Comparison of ENCODE assay signal across 1 cellular context in the genomic region with DNA sequence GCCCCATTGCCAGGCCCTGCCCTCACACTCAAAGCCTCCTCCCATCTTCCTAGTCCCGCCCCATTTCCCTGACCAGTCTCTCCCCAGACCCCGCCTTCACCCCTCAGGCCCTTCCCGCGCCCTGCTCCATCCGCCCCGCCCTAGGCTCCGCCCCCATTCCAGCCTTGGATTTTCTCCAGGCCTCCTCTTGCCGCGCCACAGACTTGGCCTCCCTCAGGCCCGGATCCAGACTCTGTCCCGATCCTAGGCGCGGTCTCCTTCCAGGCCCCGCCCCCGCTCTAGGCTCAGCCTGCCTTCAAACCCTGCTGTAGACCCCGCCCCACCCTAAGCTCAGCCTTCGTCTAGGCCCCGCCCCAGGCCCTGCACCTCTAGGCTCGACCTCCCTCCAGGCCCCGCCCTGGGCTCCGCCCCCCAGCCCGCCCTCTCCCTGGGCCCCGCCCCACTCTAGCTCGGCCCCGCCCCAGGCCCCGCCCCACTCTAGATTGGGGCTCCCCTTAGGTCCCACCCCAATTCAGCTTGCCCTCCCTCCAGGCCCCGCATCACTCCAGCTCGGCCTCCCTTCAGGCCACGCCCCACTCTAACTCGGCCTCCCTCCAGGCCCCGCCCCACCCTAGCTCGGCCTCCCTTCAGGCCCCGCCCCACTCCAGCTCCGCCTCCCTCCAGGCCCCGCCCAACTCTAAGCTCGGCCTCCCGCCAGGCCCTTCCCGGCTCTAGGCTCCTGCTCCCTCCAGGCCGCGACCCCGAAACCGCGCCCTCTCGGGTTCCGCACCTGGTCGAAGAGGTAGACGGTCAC.
A peak's percentile ranks its signal among the peaks of the same experiment; 100 is the strongest.
TF ChIP-seq lines count a peak whose summit lies in the region.

No MANE protein-coding gene starts in this region.

TF ChIP-seq in K562, 482 proteins besides CTCF, POLR2A, EP300 and RAD21 (continued from another document and continues in another):
- TF ChIP-seq ZBTB7A (IDR thresholded peaks at IDR 0.05; ENCODE audit: borderline replicate concordance, control insufficient read depth, low read depth, low read length) (peak; percentile 17; the same call in 1 of the 2 replicates), RNF2 (IDR thresholded peaks at IDR 0.05) (no peak), PHB (CRISPR knock-in tag; IDR thresholded peaks at IDR 0.05) (no peak), CBX1 (IDR thresholded peaks at IDR 0.05; ENCODE audit: low read depth) (0 out of 2 replicates have a peak, but pooled peaks have one; percentile 2), CBFB (CRISPR knock-in tag; IDR thresholded peaks at IDR 0.05) (no peak), BRF1 (IDR thresholded peaks at IDR 0.05; ENCODE audit: borderline replicate concordance, extremely low read depth, insufficient read length) (no peak), PHF21A (IDR thresholded peaks at IDR 0.05; ENCODE audit: borderline replicate concordance, low read depth) (no peak), ZNF780A (CRISPR knock-in tag; IDR thresholded peaks at IDR 0.05) (no peak), TBP (optimal IDR thresholded peaks at IDR 0.05; ENCODE audit: low read depth, low read length) (peak; percentile 52), SNIP1 (IDR thresholded peaks at IDR 0.05; ENCODE audit: low read depth) (no peak), ZC3H11A (IDR thresholded peaks at IDR 0.05; ENCODE audit: low read depth, low read length) (no peak), TOE1 (IDR thresholded peaks at IDR 0.05; ENCODE audit: borderline replicate concordance) (0 out of 2 replicates have a peak, but pooled peaks have one; percentile 10), TOE1 (CRISPR knock-in tag; IDR thresholded peaks at IDR 0.05; ENCODE audit: borderline replicate concordance, low read depth) (no peak), ZNF561 (CRISPR knock-in tag; conservative IDR thresholded peaks at IDR 0.05) (no peak), SMAD4 (CRISPR knock-in tag; conservative IDR thresholded peaks at IDR 0.05) (peak; percentile 20; the same call in 1 of the 2 replicates), CXXC5 (CRISPR knock-in tag; IDR thresholded peaks at IDR 0.05) (peak; percentile 27; the same call in 1 of the 2 replicates), ZNF324 (CRISPR knock-in tag; IDR thresholded peaks at IDR 0.05) (no peak), TCF3 (CRISPR knock-in tag; IDR thresholded peaks at IDR 0.05) (no peak), FOXA3 (CRISPR knock-in tag; conservative IDR thresholded peaks at IDR 0.05 in 1 of 2, IDR thresholded peaks at IDR 0.05 in 1 of 2) (no peak), HOXB6 (CRISPR knock-in tag; IDR thresholded peaks at IDR 0.05; ENCODE audit: borderline replicate concordance) (no peak), ZNF696 (CRISPR knock-in tag; conservative IDR thresholded peaks at IDR 0.05) (no peak), NFRKB (IDR thresholded peaks at IDR 0.05; ENCODE audit: low read depth) (no peak), HDAC2 (IDR thresholded peaks at IDR 0.05) (no peak), EGR1 (conservative IDR thresholded peaks at IDR 0.05) (peak; percentile 52; the same call in 1 of the 2 replicates), POLR2AphosphoS5 (IDR thresholded peaks at IDR 0.05; ENCODE audit: control insufficient read depth, insufficient read depth, low read depth, low read length) (peak; percentile 75), SRSF9 (IDR thresholded peaks at IDR 0.05; ENCODE audit: borderline replicate concordance, low read depth, low read length) (no peak), CHD1 (IDR thresholded peaks at IDR 0.05; ENCODE audit: low read length) (no peak), KLF6 (CRISPR knock-in tag; IDR thresholded peaks at IDR 0.05; ENCODE audit: borderline replicate concordance) (no peak), HNRNPH1 (optimal IDR thresholded peaks at IDR 0.05; ENCODE audit: low read depth, low read length) (no peak), ELF4 (CRISPR knock-in tag; IDR thresholded peaks at IDR 0.05) (peak; percentile 52; the same call in 1 of the 2 replicates), ZNF551 (CRISPR knock-in tag; IDR thresholded peaks at IDR 0.05) (no peak)
- TF ChIP-seq, protein P1, sequence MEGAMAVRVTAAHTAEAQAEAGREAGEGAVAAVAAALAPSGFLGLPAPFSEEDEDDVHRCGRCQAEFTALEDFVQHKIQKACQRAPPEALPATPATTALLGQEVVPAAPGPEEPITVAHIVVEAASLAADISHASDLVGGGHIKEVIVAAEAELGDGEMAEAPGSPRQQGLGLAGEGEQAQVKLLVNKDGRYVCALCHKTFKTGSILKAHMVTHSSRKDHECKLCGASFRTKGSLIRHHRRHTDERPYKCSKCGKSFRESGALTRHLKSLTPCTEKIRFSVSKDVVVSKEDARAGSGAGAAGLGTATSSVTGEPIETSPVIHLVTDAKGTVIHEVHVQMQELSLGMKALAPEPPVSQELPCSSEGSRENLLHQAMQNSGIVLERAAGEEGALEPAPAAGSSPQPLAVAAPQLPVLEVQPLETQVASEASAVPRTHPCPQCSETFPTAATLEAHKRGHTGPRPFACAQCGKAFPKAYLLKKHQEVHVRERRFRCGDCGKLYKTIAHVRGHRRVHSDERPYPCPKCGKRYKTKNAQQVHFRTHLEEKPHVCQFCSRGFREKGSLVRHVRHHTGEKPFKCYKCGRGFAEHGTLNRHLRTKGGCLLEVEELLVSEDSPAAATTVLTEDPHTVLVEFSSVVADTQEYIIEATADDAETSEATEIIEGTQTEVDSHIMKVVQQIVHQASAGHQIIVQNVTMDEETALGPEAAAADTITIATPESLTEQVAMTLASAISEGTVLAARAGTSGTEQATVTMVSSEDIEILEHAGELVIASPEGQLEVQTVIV (CRISPR knock-in tag; IDR thresholded peaks at IDR 0.05; ENCODE audit: borderline replicate concordance), result no peak
- TF ChIP-seq, protein P2, sequence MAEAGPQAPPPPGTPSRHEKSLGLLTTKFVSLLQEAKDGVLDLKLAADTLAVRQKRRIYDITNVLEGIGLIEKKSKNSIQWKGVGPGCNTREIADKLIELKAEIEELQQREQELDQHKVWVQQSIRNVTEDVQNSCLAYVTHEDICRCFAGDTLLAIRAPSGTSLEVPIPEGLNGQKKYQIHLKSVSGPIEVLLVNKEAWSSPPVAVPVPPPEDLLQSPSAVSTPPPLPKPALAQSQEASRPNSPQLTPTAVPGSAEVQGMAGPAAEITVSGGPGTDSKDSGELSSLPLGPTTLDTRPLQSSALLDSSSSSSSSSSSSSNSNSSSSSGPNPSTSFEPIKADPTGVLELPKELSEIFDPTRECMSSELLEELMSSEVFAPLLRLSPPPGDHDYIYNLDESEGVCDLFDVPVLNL (CRISPR knock-in tag; IDR thresholded peaks at IDR 0.05; ENCODE audit: low read depth), result 0 out of 2 replicates have a peak, but pooled peaks have one; percentile 66
- TF ChIP-seq, protein P3, sequence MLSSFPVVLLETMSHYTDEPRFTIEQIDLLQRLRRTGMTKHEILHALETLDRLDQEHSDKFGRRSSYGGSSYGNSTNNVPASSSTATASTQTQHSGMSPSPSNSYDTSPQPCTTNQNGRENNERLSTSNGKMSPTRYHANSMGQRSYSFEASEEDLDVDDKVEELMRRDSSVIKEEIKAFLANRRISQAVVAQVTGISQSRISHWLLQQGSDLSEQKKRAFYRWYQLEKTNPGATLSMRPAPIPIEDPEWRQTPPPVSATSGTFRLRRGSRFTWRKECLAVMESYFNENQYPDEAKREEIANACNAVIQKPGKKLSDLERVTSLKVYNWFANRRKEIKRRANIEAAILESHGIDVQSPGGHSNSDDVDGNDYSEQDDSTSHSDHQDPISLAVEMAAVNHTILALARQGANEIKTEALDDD (IDR thresholded peaks at IDR 0.05), result peak; percentile 26; the same call in 1 of the 2 replicates
- TF ChIP-seq, protein P4, sequence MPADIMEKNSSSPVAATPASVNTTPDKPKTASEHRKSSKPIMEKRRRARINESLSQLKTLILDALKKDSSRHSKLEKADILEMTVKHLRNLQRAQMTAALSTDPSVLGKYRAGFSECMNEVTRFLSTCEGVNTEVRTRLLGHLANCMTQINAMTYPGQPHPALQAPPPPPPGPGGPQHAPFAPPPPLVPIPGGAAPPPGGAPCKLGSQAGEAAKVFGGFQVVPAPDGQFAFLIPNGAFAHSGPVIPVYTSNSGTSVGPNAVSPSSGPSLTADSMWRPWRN (IDR thresholded peaks at IDR 0.05; ENCODE audit: low read depth), result 0 out of 2 replicates have a peak, but pooled peaks have one; percentile 10
- TF ChIP-seq, protein P5, sequence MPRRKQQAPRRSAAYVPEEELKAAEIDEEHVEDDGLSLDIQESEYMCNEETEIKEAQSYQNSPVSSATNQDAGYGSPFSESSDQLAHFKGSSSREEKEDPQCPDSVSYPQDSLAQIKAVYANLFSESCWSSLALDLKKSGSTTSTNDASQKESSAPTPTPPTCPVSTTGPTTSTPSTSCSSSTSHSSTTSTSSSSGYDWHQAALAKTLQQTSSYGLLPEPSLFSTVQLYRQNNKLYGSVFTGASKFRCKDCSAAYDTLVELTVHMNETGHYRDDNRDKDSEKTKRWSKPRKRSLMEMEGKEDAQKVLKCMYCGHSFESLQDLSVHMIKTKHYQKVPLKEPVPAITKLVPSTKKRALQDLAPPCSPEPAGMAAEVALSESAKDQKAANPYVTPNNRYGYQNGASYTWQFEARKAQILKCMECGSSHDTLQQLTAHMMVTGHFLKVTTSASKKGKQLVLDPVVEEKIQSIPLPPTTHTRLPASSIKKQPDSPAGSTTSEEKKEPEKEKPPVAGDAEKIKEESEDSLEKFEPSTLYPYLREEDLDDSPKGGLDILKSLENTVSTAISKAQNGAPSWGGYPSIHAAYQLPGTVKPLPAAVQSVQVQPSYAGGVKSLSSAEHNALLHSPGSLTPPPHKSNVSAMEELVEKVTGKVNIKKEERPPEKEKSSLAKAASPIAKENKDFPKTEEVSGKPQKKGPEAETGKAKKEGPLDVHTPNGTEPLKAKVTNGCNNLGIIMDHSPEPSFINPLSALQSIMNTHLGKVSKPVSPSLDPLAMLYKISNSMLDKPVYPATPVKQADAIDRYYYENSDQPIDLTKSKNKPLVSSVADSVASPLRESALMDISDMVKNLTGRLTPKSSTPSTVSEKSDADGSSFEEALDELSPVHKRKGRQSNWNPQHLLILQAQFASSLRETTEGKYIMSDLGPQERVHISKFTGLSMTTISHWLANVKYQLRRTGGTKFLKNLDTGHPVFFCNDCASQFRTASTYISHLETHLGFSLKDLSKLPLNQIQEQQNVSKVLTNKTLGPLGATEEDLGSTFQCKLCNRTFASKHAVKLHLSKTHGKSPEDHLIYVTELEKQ (CRISPR knock-in tag; IDR thresholded peaks at IDR 0.05), result no peak
- TF ChIP-seq, protein P6, sequence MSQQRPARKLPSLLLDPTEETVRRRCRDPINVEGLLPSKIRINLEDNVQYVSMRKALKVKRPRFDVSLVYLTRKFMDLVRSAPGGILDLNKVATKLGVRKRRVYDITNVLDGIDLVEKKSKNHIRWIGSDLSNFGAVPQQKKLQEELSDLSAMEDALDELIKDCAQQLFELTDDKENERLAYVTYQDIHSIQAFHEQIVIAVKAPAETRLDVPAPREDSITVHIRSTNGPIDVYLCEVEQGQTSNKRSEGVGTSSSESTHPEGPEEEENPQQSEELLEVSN (IDR thresholded peaks at IDR 0.05; ENCODE audit: borderline replicate concordance in 1 of 2, extremely low read depth in 1 of 2, insufficient read depth in 1 of 2, insufficient read length in 1 of 2, low read depth in 1 of 2, low read length in 1 of 2, poor library complexity in 1 of 2, severe bottlenecking in 1 of 2), result peak in 1 of 2 experiments; percentile 40
- TF ChIP-seq, protein P7, sequence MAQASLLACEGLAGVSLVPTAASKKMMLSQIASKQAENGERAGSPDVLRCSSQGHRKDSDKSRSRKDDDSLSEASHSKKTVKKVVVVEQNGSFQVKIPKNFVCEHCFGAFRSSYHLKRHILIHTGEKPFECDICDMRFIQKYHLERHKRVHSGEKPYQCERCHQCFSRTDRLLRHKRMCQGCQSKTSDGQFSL (CRISPR knock-in tag; IDR thresholded peaks at IDR 0.05), result no peak
- TF ChIP-seq, protein P7 (tag; IDR thresholded peaks at IDR 0.05), result no peak
- TF ChIP-seq, protein P8, sequence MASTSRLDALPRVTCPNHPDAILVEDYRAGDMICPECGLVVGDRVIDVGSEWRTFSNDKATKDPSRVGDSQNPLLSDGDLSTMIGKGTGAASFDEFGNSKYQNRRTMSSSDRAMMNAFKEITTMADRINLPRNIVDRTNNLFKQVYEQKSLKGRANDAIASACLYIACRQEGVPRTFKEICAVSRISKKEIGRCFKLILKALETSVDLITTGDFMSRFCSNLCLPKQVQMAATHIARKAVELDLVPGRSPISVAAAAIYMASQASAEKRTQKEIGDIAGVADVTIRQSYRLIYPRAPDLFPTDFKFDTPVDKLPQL (IDR thresholded peaks at IDR 0.05; ENCODE audit: extremely low read depth, insufficient read length), result no peak
- TF ChIP-seq, protein P9, sequence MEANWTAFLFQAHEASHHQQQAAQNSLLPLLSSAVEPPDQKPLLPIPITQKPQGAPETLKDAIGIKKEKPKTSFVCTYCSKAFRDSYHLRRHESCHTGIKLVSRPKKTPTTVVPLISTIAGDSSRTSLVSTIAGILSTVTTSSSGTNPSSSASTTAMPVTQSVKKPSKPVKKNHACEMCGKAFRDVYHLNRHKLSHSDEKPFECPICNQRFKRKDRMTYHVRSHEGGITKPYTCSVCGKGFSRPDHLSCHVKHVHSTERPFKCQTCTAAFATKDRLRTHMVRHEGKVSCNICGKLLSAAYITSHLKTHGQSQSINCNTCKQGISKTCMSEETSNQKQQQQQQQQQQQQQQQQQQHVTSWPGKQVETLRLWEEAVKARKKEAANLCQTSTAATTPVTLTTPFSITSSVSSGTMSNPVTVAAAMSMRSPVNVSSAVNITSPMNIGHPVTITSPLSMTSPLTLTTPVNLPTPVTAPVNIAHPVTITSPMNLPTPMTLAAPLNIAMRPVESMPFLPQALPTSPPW (CRISPR knock-in tag; IDR thresholded peaks at IDR 0.05), result peak; percentile 69
- TF ChIP-seq, protein P10, sequence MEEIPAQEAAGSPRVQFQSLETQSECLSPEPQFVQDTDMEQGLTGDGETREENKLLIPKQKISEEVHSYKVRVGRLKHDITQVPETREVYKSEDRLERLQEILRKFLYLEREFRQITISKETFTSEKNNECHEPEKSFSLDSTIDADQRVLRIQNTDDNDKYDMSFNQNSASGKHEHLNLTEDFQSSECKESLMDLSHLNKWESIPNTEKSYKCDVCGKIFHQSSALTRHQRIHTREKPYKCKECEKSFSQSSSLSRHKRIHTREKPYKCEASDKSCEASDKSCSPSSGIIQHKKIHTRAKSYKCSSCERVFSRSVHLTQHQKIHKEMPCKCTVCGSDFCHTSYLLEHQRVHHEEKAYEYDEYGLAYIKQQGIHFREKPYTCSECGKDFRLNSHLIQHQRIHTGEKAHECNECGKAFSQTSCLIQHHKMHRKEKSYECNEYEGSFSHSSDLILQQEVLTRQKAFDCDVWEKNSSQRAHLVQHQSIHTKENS (CRISPR knock-in tag; IDR thresholded peaks at IDR 0.05), result 0 out of 2 replicates have a peak, but pooled peaks have one; percentile 23
- TF ChIP-seq, protein P11, sequence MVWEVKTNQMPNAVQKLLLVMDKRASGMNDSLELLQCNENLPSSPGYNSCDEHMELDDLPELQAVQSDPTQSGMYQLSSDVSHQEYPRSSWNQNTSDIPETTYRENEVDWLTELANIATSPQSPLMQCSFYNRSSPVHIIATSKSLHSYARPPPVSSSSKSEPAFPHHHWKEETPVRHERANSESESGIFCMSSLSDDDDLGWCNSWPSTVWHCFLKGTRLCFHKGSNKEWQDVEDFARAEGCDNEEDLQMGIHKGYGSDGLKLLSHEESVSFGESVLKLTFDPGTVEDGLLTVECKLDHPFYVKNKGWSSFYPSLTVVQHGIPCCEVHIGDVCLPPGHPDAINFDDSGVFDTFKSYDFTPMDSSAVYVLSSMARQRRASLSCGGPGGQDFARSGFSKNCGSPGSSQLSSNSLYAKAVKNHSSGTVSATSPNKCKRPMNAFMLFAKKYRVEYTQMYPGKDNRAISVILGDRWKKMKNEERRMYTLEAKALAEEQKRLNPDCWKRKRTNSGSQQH (CRISPR knock-in tag; IDR thresholded peaks at IDR 0.05), result no peak
